14 cellular contexts compared by ENCODE assay signal in the genomic region with DNA sequence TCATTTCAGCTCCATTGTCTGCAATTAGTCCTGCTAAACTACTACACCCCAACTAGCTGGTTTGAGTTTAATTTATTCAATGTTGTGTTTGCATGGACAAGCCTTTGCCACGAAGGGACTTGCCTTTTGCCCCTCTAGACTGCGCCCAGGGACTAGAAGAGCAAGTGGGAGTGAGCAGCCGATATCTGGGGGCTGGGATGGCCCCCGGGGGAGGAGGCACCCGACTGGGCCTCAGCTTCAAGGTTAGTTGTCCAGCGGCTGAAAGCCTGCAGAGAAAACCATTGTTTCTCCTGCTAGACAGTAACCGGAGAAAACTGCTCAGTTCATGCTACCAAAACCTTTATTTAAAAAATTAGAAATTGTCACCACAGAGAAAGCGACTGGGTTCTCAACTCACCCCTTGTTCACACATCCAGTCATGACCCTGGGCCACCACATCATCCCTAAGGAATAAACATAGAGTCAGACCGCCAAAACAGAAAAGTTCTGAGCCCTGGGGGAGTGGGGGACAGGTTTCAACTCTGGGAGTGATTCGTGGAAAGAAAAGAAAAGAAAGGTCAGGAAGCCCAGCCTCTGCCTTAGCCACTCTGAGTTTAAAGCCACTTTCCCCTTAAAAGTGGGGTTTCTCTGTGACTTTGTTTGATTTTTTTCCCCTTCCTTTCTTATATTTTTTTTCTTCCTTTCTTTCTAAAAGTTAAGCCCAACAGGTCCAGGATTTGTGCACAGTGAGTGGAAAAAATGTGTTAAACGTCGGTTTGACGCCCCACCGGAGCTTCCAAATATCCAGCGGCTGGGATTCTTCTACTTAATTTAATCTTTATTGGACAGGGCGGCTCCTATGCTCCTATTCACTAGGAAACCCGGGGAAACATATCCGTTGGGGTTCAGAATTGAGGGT. TPM values are rescaled to one million over a fixed set of nuclear protein-coding genes. Genes with fewer than 3 reads are reported as not detected.
A peak's percentile ranks its signal among the peaks of the same experiment; 100 is the strongest.
DNase-seq lines count a peak whose midpoint lies in the region; ATAC-seq, FAIRE-seq and TF ChIP-seq lines count a peak whose summit lies in the region.
"Had no signal": no experiment of that assay in that cellular context is flagged by ENCODE, and none has a peak within 500 bp of the region (broad histone marks: within the 10 kb centered on the region; RNA-seq: fewer than 3 reads in every experiment).

No MANE protein-coding gene starts in this region.

- H3K9ac ChIP-seq in GM23248 = no peak overlapping the region

- TF ChIP-seq CTCF in astrocyte of the spinal cord (IDR thresholded peaks at IDR 0.05; ENCODE audit: low read depth, low read length) (no peak), GM13976 (IDR thresholded peaks at IDR 0.05; ENCODE audit: borderline replicate concordance, control extremely low read depth, extremely low read depth, insufficient read depth, missing control alignments) (no peak)

- no peak for FAIRE-seq in H54 (lab: Jason Lieb, UNC)

- no peaks in the 10 kb centered on the region for H3F3A ChIP-seq in GM23248 (ENCODE audit: insufficient read depth)

- no peak overlapping the region for H3K4me2 ChIP-seq in GM23248 (ENCODE audit: unreplicated experiment)

- in situ Hi-C loops in astrocyte of the spinal cord (cut with HindIII; ENCODE audit: low sequenced_read_pairs) = no loop called here
- in situ Hi-C loops in GM13976 (cut with MboI; ENCODE audit: low sequenced_read_pairs, unreplicated experiment) = no loop called here
- in situ Hi-C loops in GM23248 (cut with MboI) = no loop called here

- peaks cover 90% of the 10 kb centered on the region for H3K79me2 ChIP-seq in GM23248 (ENCODE audit: insufficient read depth)

- DNase-seq in H7 (peak; percentile 37), astrocyte of the spinal cord (ENCODE audit: low read depth, low spot score) (peak; percentile 56), inferior parietal cortex (ENCODE audit: extremely low spot score) (peak; percentile 9), retina (peak; percentile 70), GM13976 (ENCODE audit: low spot score) (no peak), GM23248 (no peak), H54 (ENCODE audit: insufficient read length, low spot score) (no peak)
- DNase-seq: activated naive CD4-positive, alpha-beta T cell treated with Interleukin-2 at 50 U/mL for 16 hours; effector CD4-positive, alpha-beta T cell; H9; left lung; NCI-H187 treated with DMSO at 0.1 percent for 48 hours had no signal

- H4K20me1 ChIP-seq in GM23248 (ENCODE audit: insufficient read depth) = no peaks in the 10 kb centered on the region

- peaks cover 100% of the 10 kb centered on the region for H3K27me3 ChIP-seq in H7 (ENCODE audit: control insufficient read depth, insufficient read depth, low read length)
- no peaks in the 10 kb centered on the region for H3K27me3 ChIP-seq in GM23248 (replicated peaks; ENCODE audit: insufficient read depth)

- no peak for ATAC-seq in HG03439 (IDR thresholded peaks at IDR 0.05; ENCODE audit: unreplicated experiment)
- ATAC-seq: left lung had no signal

- no peaks in the 10 kb centered on the region for H3K9me3 ChIP-seq in GM23248 (ENCODE audit: low read depth)
- H3K9me3 ChIP-seq: left lung had no signal

- TF ChIP-seq POLR2A in H54 (IDR thresholded peaks at IDR 0.05; ENCODE audit: low read depth, low read length) = no peak

- H2AFZ ChIP-seq in GM23248 = no peak overlapping the region

- H3K4me3 ChIP-seq in H7 (ENCODE audit: insufficient read depth, low read depth, low read length) = no peak overlapping the region
- peak overlapping the region; percentile 10 for H3K4me3 ChIP-seq in astrocyte of the spinal cord (ENCODE audit: low read depth, low read length)
- H3K4me3 ChIP-seq in GM23248 = no peak overlapping the region
- H3K4me3 ChIP-seq: left lung had no signal

- H3K36me3 ChIP-seq in H7 (replicated peaks; ENCODE audit: control insufficient read depth, insufficient read depth, low read length) = no peaks in the 10 kb centered on the region
- no peaks in the 10 kb centered on the region for H3K36me3 ChIP-seq in GM23248 (ENCODE audit: low read depth)
- H3K36me3 ChIP-seq: left lung had no signal

- no peak overlapping the region for H3K27ac ChIP-seq in GM23248

- 0 out of 2 replicates have a peak, but pooled peaks cover 5% of the 10 kb centered on the region for H3K4me1 ChIP-seq in GM23248 (ENCODE audit: insufficient read depth)

- H3K9me2 ChIP-seq in GM23248 (ENCODE audit: insufficient read depth) = no peaks in the 10 kb centered on the region

- WGBS in GM23248 (ENCODE audit: low coverage in 1 of 2, low lambda C conversion rate in 2 of 2, missing lambda C conversion rate in 2 of 2), 2 experiments = 78 to 81% methylated on average over 18 of the region's 18 CpGs

RNA-seq across cellular contexts. Expression of a gene that starts 6.7 kb away (rescaled TPM):
- 1.1 and 1.8 TPM in 2 replicates for total RNA-seq in H7 (2014; rRNA removed; shearing (Covaris generic))
- 8.3 and 13.4 TPM in 2 replicates for total RNA-seq in GM23248 (2014; rRNA removed; shearing (Covaris generic))
- 33.7 and 36.0 TPM in 2 replicates for polyA plus RNA-seq in GM23248 (2016; fragmentation: Nextera tagmentation; extraction: Ambion mirVana)
- total RNA-seq: T-helper 2 cell treated with Interferon-gamma antibody and Interleukin-4, amounts not matched to agents 100 ng/mL and 5 ng/mL, for 36 hours had no signal

RNA-seq across cellular contexts. Expression of a gene that starts 8.7 kb away (rescaled TPM):
- not detected in 2 replicates for total RNA-seq in H7 (2014; rRNA removed; shearing (Covaris generic))
- total RNA-seq in GM23248 (2014; rRNA removed; shearing (Covaris generic)) = 14.3 and 17.1 TPM in 2 replicates
- polyA plus RNA-seq in GM23248 (2016; fragmentation: Nextera tagmentation; extraction: Ambion mirVana) = 4.5 and 5.6 TPM in 2 replicates
- total RNA-seq: H9; T-helper 2 cell treated with Interferon-gamma antibody and Interleukin-4, amounts not matched to agents 100 ng/mL and 5 ng/mL, for 36 hours had no signal

Comparison
In these comparisons a context has a peak if more than half of its experiments do, and no peak if none do; other contexts are left out.
1. DNase-seq: peak in H7 (single experiment), astrocyte of the spinal cord (single experiment), inferior parietal cortex (single experiment) and retina (single experiment); none in GM13976 (single experiment), GM23248 (single experiment) and H54 (single experiment).
2. RNA of a gene that starts 8.7 kb away (total RNA-seq): 14.3 to 17.1 TPM in GM23248; not detected in H7; every median in the first group is over 10 times any median in the second.